Comparison of ENCODE assay signal across 10 cellular contexts in genomic region chr15:74364936-74365618, GRCh38. TPM values are rescaled to one million over a fixed set of nuclear protein-coding genes. Genes with fewer than 3 reads are reported as not detected.
DNase-seq lines count a peak whose midpoint lies in the region; ATAC-seq, FAIRE-seq and TF ChIP-seq lines count a peak whose summit lies in the region.
"Had no signal": no experiment of that assay in that cellular context is flagged by ENCODE, and none has a peak within 500 bp of the region (broad histone marks: within the 10 kb centered on the region; RNA-seq: fewer than 3 reads in every experiment).

No MANE protein-coding gene starts in this region.

- ATAC-seq in right lobe of liver = no peak

- POLR2A ChIA-PET in activated CD4-positive, alpha-beta T cell treated with anti-CD3 and anti-CD28 coated beads, Interleukin-2, amount 10 ng/mL, durations not matched to agents 7 days and 5 days (lab: Charles Lee) = no interaction called here

- TF ChIP-seq CTCF in bronchial epithelial cell (IDR thresholded peaks at IDR 0.05; ENCODE audit: insufficient read depth, low read length, severe bottlenecking) (no peak), right lobe of liver (IDR thresholded peaks at IDR 0.05) (no peak), suprapubic skin (IDR thresholded peaks at IDR 0.05) (no peak), BE2C (IDR thresholded peaks at IDR 0.05; ENCODE audit: low read depth, low read length) (no peak)

- FAIRE-seq in bronchial epithelial cell (lab: Jason Lieb, UNC) = no peak

- intact Hi-C loops in right lobe of liver (cut with DNase I) = no loop called here

- CTCF ChIA-PET in activated CD4-positive, alpha-beta T cell treated with anti-CD3 and anti-CD28 coated beads, Interleukin-2, amount 10 ng/mL, durations not matched to agents 7 days and 5 days (lab: Charles Lee) = interaction anchor here (1.5 kb wide), 1 partner anchor 8 kb away, joined by 5 read pairs; no protein-coding TSS in a partner anchor

- H3K36me3 Mint-ChIP-seq in activated CD4-positive, alpha-beta T cell treated with anti-CD3 and anti-CD28 coated beads, Interleukin-2, amount 10 ng/mL, durations not matched to agents 7 days and 5 days (ENCODE audit: low read depth) = no peaks in the 10 kb centered on the region

- H3K9me3 ChIP-seq in right lobe of liver = no peaks in the 10 kb centered on the region
- H3K9me3 ChIP-seq in suprapubic skin = no peaks in the 10 kb centered on the region
- H3K9me3 ChIP-seq in BE2C = no peaks in the 10 kb centered on the region
- H3K9me3 ChIP-seq: prostate gland had no signal

- H3K27ac ChIP-seq in right lobe of liver (no peak overlapping the region), suprapubic skin (peak overlapping the region; percentile 49)

- H3K4me3 Mint-ChIP-seq in activated CD4-positive, alpha-beta T cell treated with anti-CD3 and anti-CD28 coated beads, Interleukin-2, amount 10 ng/mL, durations not matched to agents 7 days and 5 days = peak overlapping the region; percentile 10

- H3K4me1 Mint-ChIP-seq in activated CD4-positive, alpha-beta T cell treated with anti-CD3 and anti-CD28 coated beads, Interleukin-2, amount 10 ng/mL, durations not matched to agents 7 days and 5 days = peaks cover 3% of the 10 kb centered on the region

- peaks cover 75% of the 10 kb centered on the region for H3K27me3 Mint-ChIP-seq in activated CD4-positive, alpha-beta T cell treated with anti-CD3 and anti-CD28 coated beads, Interleukin-2, amount 10 ng/mL, durations not matched to agents 7 days and 5 days

- WGBS in right lobe of liver (ENCODE audit: insufficient coverage, low coverage, low lambda C conversion rate, missing lambda C conversion rate) = 86% methylated on average over 3 of the region's 12 CpGs
- WGBS in suprapubic skin = 88% methylated on average over 12 of the region's 12 CpGs

- H3K27me3 ChIP-seq in bronchial epithelial cell (ENCODE audit: control insufficient read depth, insufficient read depth, low read length) (no peaks in the 10 kb centered on the region), right lobe of liver (no peaks in the 10 kb centered on the region), suprapubic skin (peaks cover 32% of the 10 kb centered on the region), BE2C (no peaks in the 10 kb centered on the region)

- no peak for DNase-seq in activated CD4-positive, alpha-beta T cell treated with anti-CD3 and anti-CD28 coated beads, Interleukin-2, amount 10 ng/mL, durations not matched to agents 7 days and 5 days
- no peak for DNase-seq in activated CD4-positive, alpha-beta T cell treated with anti-CD3 and anti-CD28 coated beads for 1 hour
- DNase-seq in bronchial epithelial cell (ENCODE audit: low read depth) (no peak), right lobe of liver (no peak), suprapubic skin (ENCODE audit: low spot score in 2 of 2) (peak in 1 of 2 donors; percentile 46), BE2C (no peak), hippocampal formation (lab: John Stamatoyannopoulos, UW) (no peak)
- no peak for DNase-seq in central memory CD4-positive, alpha-beta T cell
- DNase-seq: NCI-H2107 had no signal

- no peaks in the 10 kb centered on the region for H3K36me3 ChIP-seq in bronchial epithelial cell (ENCODE audit: control insufficient read depth, insufficient read depth, low read length)
- no peaks in the 10 kb centered on the region for H3K36me3 ChIP-seq in right lobe of liver
- H3K36me3 ChIP-seq in suprapubic skin = no peaks in the 10 kb centered on the region
- no peaks in the 10 kb centered on the region for H3K36me3 ChIP-seq in BE2C
- H3K36me3 ChIP-seq: prostate gland had no signal

- no peak overlapping the region for H3K27ac Mint-ChIP-seq in activated CD4-positive, alpha-beta T cell treated with anti-CD3 and anti-CD28 coated beads, Interleukin-2, amount 10 ng/mL, durations not matched to agents 7 days and 5 days

- no peak for TF ChIP-seq POLR2A in right lobe of liver (IDR thresholded peaks at IDR 0.05)
- TF ChIP-seq POLR2A in suprapubic skin (IDR thresholded peaks at IDR 0.05) = no peak

- peak overlapping the region; percentile 47 for H3K4me3 ChIP-seq in bronchial epithelial cell (ENCODE audit: low read depth, low read length)
- peak overlapping the region; percentile 67 to 76 (median 70) for H3K4me3 ChIP-seq in right lobe of liver
- H3K4me3 ChIP-seq in suprapubic skin = peak overlapping the region; percentile 63
- no peak overlapping the region for H3K4me3 ChIP-seq in BE2C (ENCODE audit: low read depth, low read length)

- H3K4me1 ChIP-seq in right lobe of liver (no peaks in the 10 kb centered on the region), suprapubic skin (peaks cover 14% of the 10 kb centered on the region), BE2C (no peaks in the 10 kb centered on the region)
- H3K4me1 ChIP-seq: prostate gland had no signal

- H3K9me3 Mint-ChIP-seq in activated CD4-positive, alpha-beta T cell treated with anti-CD3 and anti-CD28 coated beads, Interleukin-2, amount 10 ng/mL, durations not matched to agents 7 days and 5 days = no peaks in the 10 kb centered on the region

- TF ChIP-seq EP300 in suprapubic skin (IDR thresholded peaks at IDR 0.05) = no peak

RNA-seq across cellular contexts. Expression of gene CYP11A1, which starts 2.4 kb away (rescaled TPM):
- not detected for total RNA-seq in activated CD4-positive, alpha-beta T cell treated with anti-CD3 and anti-CD28 coated beads, Interleukin-2, amount 10 ng/mL, durations not matched to agents 7 days and 5 days
- total RNA-seq in bronchial epithelial cell (not detected in 2 replicates), right lobe of liver (1 to 10 TPM; 2.5 to 6.4 (median 2.8) TPM), suprapubic skin (1 to 10 TPM in 1 of 4 donors, under 1 TPM in 2, not detected in 1; 0.47 to 1.4 (median 0.53) TPM)
- not detected for polyA plus RNA-seq in BE2C (2012; ENCODE audit: insufficient read depth, insufficient read length, low read depth)
